In the genomic region with DNA sequence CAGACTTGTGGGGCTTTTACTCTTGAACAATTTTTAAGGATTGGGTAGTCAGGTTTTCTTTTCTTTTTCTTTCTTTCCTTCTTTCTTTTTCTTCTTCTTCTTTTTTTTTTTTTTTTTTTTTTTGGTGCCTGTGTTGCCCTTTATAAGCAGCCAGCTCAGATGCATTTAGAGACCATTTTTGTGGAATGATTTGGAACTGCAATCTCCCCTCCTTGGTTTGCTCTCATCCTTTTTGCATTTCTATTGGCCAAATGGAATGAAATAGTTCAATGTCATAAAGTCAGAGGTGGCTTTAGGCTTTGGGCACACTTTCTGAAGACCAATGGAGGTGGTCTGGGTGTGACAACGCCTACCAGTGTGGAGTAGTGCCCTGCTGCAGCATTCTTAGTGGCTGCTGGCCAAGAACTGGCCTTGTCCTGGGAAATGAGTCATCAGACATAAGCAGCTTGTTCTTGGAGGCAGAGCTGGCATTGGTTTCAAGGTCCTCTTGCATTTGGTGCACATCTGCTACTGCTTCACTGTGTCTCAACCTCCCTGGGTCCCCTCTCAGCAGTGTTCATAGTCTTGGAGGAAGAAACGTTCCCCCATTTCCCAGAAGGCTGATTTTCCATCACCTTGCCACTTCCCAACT, we compare ENCODE assay signal across 9 cellular contexts.
A peak's percentile ranks its signal among the peaks of the same experiment; 100 is the strongest.
DNase-seq lines count a peak whose midpoint lies in the region.
"Had no signal": no experiment of that assay in that cellular context is flagged by ENCODE, and none has a peak within 500 bp of the region (broad histone marks: within the 10 kb centered on the region; RNA-seq: fewer than 3 reads in every experiment).

No MANE protein-coding gene starts in this region.

- DNase-seq in A172 (ENCODE audit: low spot score): peak; percentile 62
- peak; percentile 87 for DNase-seq in H4 (ENCODE audit: low spot score)
- DNase-seq in amniotic stem cell (lab: John Stamatoyannopoulos, UW): peak; percentile 7
- DNase-seq in iris pigment epithelial cell (ENCODE audit: low read depth): peak; percentile 73
- no peak for DNase-seq in kidney glomerular epithelial cell (lab: John Stamatoyannopoulos, UW)
- DNase-seq in T-helper 9 cell: no peak
- no peak for DNase-seq in NCI-H2081 (lab: John Stamatoyannopoulos, UW)
- DNase-seq in D341Med (ENCODE audit: low spot score): no peak
- DNase-seq: stimulated activated naive CD8-positive, alpha-beta T cell treated with anti-CD3 and anti-CD28 coated beads, Interleukin-15, amount 100 ng/mL, for 72 hours had no signal

Comparison
In these comparisons a context has a peak if more than half of its experiments do, and no peak if none do; other contexts are left out.
1. DNase-seq: peak in A172 (single experiment), H4 (single experiment), amniotic stem cell (single experiment) and iris pigment epithelial cell (single experiment); none in kidney glomerular epithelial cell (single experiment), T-helper 9 cell (single experiment), NCI-H2081 (0 of 2) and D341Med (single experiment).